ENCODE assay signal across 1 cellular context in genomic region chr19:55328774-55329318, GRCh38.
TF ChIP-seq lines count a peak whose summit lies in the region.

No MANE protein-coding gene starts in this region.

TF ChIP-seq in H1, 55 proteins besides CTCF, POLR2A, EP300 and RAD21:
- peak; percentile 45; the same call in 1 of the 2 replicates for TF ChIP-seq RFX5 (IDR thresholded peaks at IDR 0.05; ENCODE audit: borderline replicate concordance, low read depth, low read length)
TF ChIP-seq in H1: peak in this region for 1; not testable (repeated sequence) for 54.
